10 cellular contexts compared by ENCODE assay signal in genomic region chr10:81108516-81109199, GRCh38.
DNase-seq lines count a peak whose midpoint lies in the region; ATAC-seq and TF ChIP-seq lines count a peak whose summit lies in the region.
"Had no signal": no experiment of that assay in that cellular context is flagged by ENCODE, and none has a peak within 500 bp of the region (broad histone marks: within the 10 kb centered on the region; RNA-seq: fewer than 3 reads in every experiment).

No MANE protein-coding gene starts in this region.

- H3K36me3 ChIP-seq in esophagus muscularis mucosa = no peaks in the 10 kb centered on the region

- peak; percentile 93 for ATAC-seq in GM19395 (IDR thresholded peaks at IDR 0.05; ENCODE audit: unreplicated experiment)
- peak; percentile 84 for ATAC-seq in HG03045 (IDR thresholded peaks at IDR 0.05; ENCODE audit: unreplicated experiment)

- DNase-seq in AML-193 (lab: John Stamatoyannopoulos, UW) (peak; percentile 13 to 30), SKM-1 treated with dmso at 0.1 percent for 144 hours (lab: John Stamatoyannopoulos, UW; ENCODE audit: unreplicated experiment) (peak; percentile 85), NCI-H774 (lab: John Stamatoyannopoulos, UW) (no peak), esophagus muscularis mucosa (ENCODE audit: extremely low spot score) (no peak)
- no peak for DNase-seq in activated CD4-positive, alpha-beta T cell treated with anti-CD3 and anti-CD28 coated beads, Interleukin-2, amount 50 U/mL, for 4 hours
- no peak for DNase-seq in effector CD8-positive, alpha-beta T cell (lab: John Stamatoyannopoulos, UW)
- DNase-seq: activated naive CD4-positive, alpha-beta T cell treated with anti-CD3 and anti-CD28 coated beads for 36 hours; foreskin melanocyte had no signal

- no peaks in the 10 kb centered on the region for H3K27me3 ChIP-seq in esophagus muscularis mucosa

- H3K27ac ChIP-seq in esophagus muscularis mucosa (replicated peaks in 1 of 4) = no peak overlapping the region

- intact Hi-C loops in esophagus muscularis mucosa (cut with DNase I) = no loop called here

- TF ChIP-seq POLR2A in esophagus muscularis mucosa (IDR thresholded peaks at IDR 0.05; ENCODE audit: low read depth) = no peak

- TF ChIP-seq EP300 in esophagus muscularis mucosa (IDR thresholded peaks at IDR 0.05) = no peak

- H3K4me1 ChIP-seq in esophagus muscularis mucosa = no peaks in the 10 kb centered on the region

- no peak overlapping the region for H3K4me3 ChIP-seq in esophagus muscularis mucosa

- no peak for TF ChIP-seq CTCF in esophagus muscularis mucosa (IDR thresholded peaks at IDR 0.05)

- WGBS in esophagus muscularis mucosa = 61% methylated on average over 3 of the region's 3 CpGs

- H3K9me3 ChIP-seq in esophagus muscularis mucosa = no peaks in the 10 kb centered on the region

Comparison
In these comparisons a context has a peak if more than half of its experiments do, and no peak if none do; other contexts are left out.
1. DNase-seq: peak in AML-193 (2 of 2) and SKM-1 treated with dmso at 0.1 percent for 144 hours (single experiment); none in NCI-H774 (single experiment), esophagus muscularis mucosa (single experiment), activated CD4-positive, alpha-beta T cell treated with anti-CD3 and anti-CD28 coated beads, Interleukin-2, amount 50 U/mL, for 4 hours (0 of 2) and effector CD8-positive, alpha-beta T cell (single experiment).